Comparison of ENCODE assay signal across 20 cellular contexts in genomic region chr9:131104016-131104740, GRCh38. TPM values are rescaled to one million over a fixed set of nuclear protein-coding genes. Genes with fewer than 3 reads are reported as not detected.
"Had no signal": no experiment of that assay in that cellular context is flagged by ENCODE, and none has a peak within 500 bp of the region (broad histone marks: within the 10 kb centered on the region; RNA-seq: fewer than 3 reads in every experiment).

No MANE protein-coding gene starts in this region.

- H3K27me3 ChIP-seq: colonic mucosa, tibial nerve, uterus had no signal

- H3K9me3 Mint-ChIP-seq: activated CD8-positive, alpha-beta T cell treated with anti-CD3 and anti-CD28 coated beads for 36 hours; activated T-helper 17 cell treated with anti-CD3 and anti-CD28 coated beads, Interleukin-2, amount 50 U/mL, for 72 hours; brain; immature natural killer cell; natural killer cell treated with Interleukin-12 subunit alpha and Interleukin-12 subunit beta and Interleukin-15 and Interleukin-18, amount 100 ng/mL, for 72 hours had no signal

- H3K27ac ChIP-seq: colonic mucosa, uterus had no signal

- H3K36me3 ChIP-seq: colonic mucosa, tibial nerve, uterus had no signal

- H3K4me1 ChIP-seq: colonic mucosa, uterus had no signal

- H3K4me3 ChIP-seq: colonic mucosa, tibial nerve, uterus had no signal

- H3K36me3 Mint-ChIP-seq: immature natural killer cell; natural killer cell treated with Interleukin-12 subunit alpha and Interleukin-12 subunit beta and Interleukin-15 and Interleukin-18, amount 100 ng/mL, for 72 hours had no signal

- DNase-seq: activated CD4-positive, alpha-beta T cell treated with anti-CD3 and anti-CD28 coated beads for 48 hours; activated CD4-positive, CD25-positive, alpha-beta regulatory T cell; activated CD8-positive, alpha-beta T cell treated with anti-CD3 and anti-CD28 coated beads for 36 hours; activated naive CD4-positive, alpha-beta T cell treated with Interleukin-2 at 50 U/mL for 16 hours; activated T-cell treated with anti-CD3 and anti-CD28 coated beads, Interleukin-2, amount 50 U/mL, for 1 hour; central memory CD4-positive, alpha-beta T cell; colonic mucosa; foreskin melanocyte; immature natural killer cell; mesendoderm; stimulated activated CD4-positive, alpha-beta T cell treated with anti-CD3 and anti-CD28 coated beads, Interleukin-12 subunit alpha, Interleukin-12 subunit beta, amount 100 ng/mL, for 4 hours; stimulated activated CD4-positive, alpha-beta T cell treated with anti-CD3 and anti-CD28 coated beads, Interleukin-1b, Interleukin-23, amount 100 ng/mL, for 48 hours; stimulated activated naive CD4-positive, alpha-beta T cell treated with Interleukin-2 at 50 U/mL for 16 hours; T-helper 1 cell; T-helper 9 cell; uterus had no signal

- H3K9me3 ChIP-seq: colonic mucosa, tibial nerve, uterus had no signal

- H3K27ac Mint-ChIP-seq: activated CD8-positive, alpha-beta T cell treated with anti-CD3 and anti-CD28 coated beads for 36 hours; activated T-helper 17 cell treated with anti-CD3 and anti-CD28 coated beads, Interleukin-2, amount 50 U/mL, for 72 hours; brain; immature natural killer cell; natural killer cell treated with Interleukin-12 subunit alpha and Interleukin-12 subunit beta and Interleukin-15 and Interleukin-18, amount 100 ng/mL, for 72 hours had no signal

- ATAC-seq: activated CD8-positive, alpha-beta T cell treated with anti-CD3 and anti-CD28 coated beads for 36 hours; activated T-helper 17 cell treated with anti-CD3 and anti-CD28 coated beads, Interleukin-2, amount 50 U/mL, for 72 hours; natural killer cell treated with Interleukin-12 subunit alpha and Interleukin-12 subunit beta and Interleukin-15 and Interleukin-18, amount 100 ng/mL, for 72 hours had no signal

RNA-seq across cellular contexts. Expression of gene AIF1L, which starts 7.8 kb away (rescaled TPM):
- total RNA-seq: natural killer cell treated with Interleukin-12 subunit alpha and Interleukin-12 subunit beta and Interleukin-15 and Interleukin-18, amount 100 ng/mL, for 72 hours had no signal
- polyA plus RNA-seq: immature natural killer cell had no signal
